30 cellular contexts compared by ENCODE assay signal in the genomic region with DNA sequence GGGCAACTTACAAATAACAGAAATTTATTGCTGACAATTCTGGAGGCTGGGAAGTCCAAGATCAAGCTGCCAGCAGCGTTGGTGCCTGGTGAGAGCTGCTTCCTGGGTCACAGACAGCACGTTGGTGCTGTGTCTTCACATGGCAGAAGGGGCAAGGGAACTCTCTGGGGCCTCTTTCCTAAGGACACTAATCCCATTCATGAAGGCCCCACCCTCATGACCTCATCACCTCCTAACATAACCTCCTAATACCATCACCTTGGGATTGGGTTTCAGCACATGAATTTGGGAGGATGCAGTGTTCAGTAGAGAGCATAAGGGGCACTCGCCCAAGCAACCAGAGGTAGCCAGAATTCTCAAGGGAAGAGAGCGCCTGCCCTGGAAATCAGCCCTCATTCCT. TPM values are rescaled to one million over a fixed set of nuclear protein-coding genes. Genes with fewer than 3 reads are reported as not detected.
"Had no signal": no experiment of that assay in that cellular context is flagged by ENCODE, and none has a peak within 500 bp of the region (broad histone marks: within the 10 kb centered on the region; RNA-seq: fewer than 3 reads in every experiment).

No MANE protein-coding gene starts in this region.

- H3K27me3 ChIP-seq: gastrocnemius medialis, left lung, neutrophil, spleen, testis had no signal

- H3K27ac ChIP-seq: epithelial cell of prostate, gastrocnemius medialis, left lung, neutrophil, prostate gland, skin epidermis, spleen, testis, tibial artery had no signal

- H3K9me3 ChIP-seq: gastrocnemius medialis, left lung, mucosa of descending colon, neutrophil, prostate gland, testis, tibial artery had no signal

- H3K4me3 ChIP-seq: gastrocnemius medialis, left lung, mucosa of descending colon, prostate gland, skin epidermis, spleen, testis, tibial artery had no signal

- FAIRE-seq: colon, kidney had no signal

- ATAC-seq: esophagus mucosa; gastrocnemius medialis; left lung; mucosa of descending colon; natural killer cell treated with Interleukin-12 subunit alpha and Interleukin-12 subunit beta and Interleukin-15 and Interleukin-18, amount 100 ng/mL, for 72 hours; right cardiac atrium; stimulated activated memory B cell treated with anti-CD40 and anti-IgM and Interleukin-4, amounts not matched to agents 10 μg/mL and 1 μg/mL and 100 μg/mL, for 72 hours; stimulated activated naive CD8-positive, alpha-beta T cell treated with anti-CD3 and anti-CD28 coated beads, Interleukin-15, Interleukin-2, amounts not matched to agents 100 U/mL and 50 U/mL, for 24 hours had no signal

- DNase-seq: effector CD8-positive, alpha-beta T cell; endodermal cell; foreskin fibroblast; gastrocnemius medialis; kidney; left lung; mesenchymal stem cell; mucosa of descending colon; naive B cell; right cardiac atrium; spleen; stimulated activated CD4-positive, alpha-beta T cell treated with anti-CD3 and anti-CD28 coated beads, Interleukin-4, amount 100 ng/mL, for 4 hours; stimulated activated naive CD8-positive, alpha-beta T cell treated with anti-CD3 and anti-CD28 coated beads, Interleukin-15, Interleukin-2, amounts not matched to agents 100 U/mL and 50 U/mL, for 24 hours; substantia nigra; testis; tibial artery had no signal

- H3K36me3 ChIP-seq: gastrocnemius medialis, neutrophil, prostate gland had no signal

- H3K4me1 ChIP-seq: gastrocnemius medialis, left lung, prostate gland, spleen, testis, tibial artery had no signal

RNA-seq across cellular contexts. Expression of gene TMEM150B, which starts 15.7 kb away (rescaled TPM):
- total RNA-seq: esophagus mucosa, glomerular endothelial cell, lung microvascular endothelial cell, mesothelial cell of epicardium, neural crest cell, osteocyte, prostate gland had no signal

RNA-seq across cellular contexts. Expression of gene BRSK1, which starts 25.6 kb away (rescaled TPM):
- total RNA-seq: gastrocnemius medialis had no signal

RNA-seq across cellular contexts. Expression of gene COX6B2, which starts 45.1 kb away (rescaled TPM):
- total RNA-seq: gastrocnemius medialis; glomerular endothelial cell; lung microvascular endothelial cell; natural killer cell treated with Interleukin-12 subunit alpha and Interleukin-12 subunit beta and Interleukin-15 and Interleukin-18, amount 100 ng/mL, for 72 hours; osteocyte; right cardiac atrium; urinary bladder had no signal
- polyA plus RNA-seq: right cardiac atrium had no signal
